ENCODE assay signal across 23 cellular contexts in the genomic region with DNA sequence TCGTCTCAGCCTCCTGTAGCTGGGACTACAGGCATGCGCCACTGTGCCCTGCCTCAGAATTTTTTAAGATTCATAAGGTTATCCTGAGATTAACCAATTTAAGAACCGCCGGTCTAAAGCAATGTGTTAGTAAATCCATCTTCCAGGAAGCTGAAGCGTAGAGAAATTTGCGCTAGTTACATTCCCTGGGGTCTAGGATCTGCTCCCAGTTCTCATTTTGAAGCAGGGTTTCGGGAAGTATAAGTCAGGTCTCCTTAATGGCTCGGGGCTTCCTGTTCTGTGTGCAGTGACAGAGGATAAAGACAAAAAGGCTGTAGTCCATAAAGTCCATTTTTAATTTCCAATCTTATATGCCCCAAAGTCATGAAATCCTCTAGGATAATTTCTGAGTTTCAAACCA.
A peak's percentile ranks its signal among the peaks of the same experiment; 100 is the strongest.
DNase-seq lines count a peak whose midpoint lies in the region; ATAC-seq and TF ChIP-seq lines count a peak whose summit lies in the region.
"Had no signal": no experiment of that assay in that cellular context is flagged by ENCODE, and none has a peak within 500 bp of the region (broad histone marks: within the 10 kb centered on the region; RNA-seq: fewer than 3 reads in every experiment).

No MANE protein-coding gene starts in this region.

- H3K4me1 Mint-ChIP-seq in brain (peaks cover 55% of the 10 kb centered on the region), neural progenitor cell (peaks cover 45% of the 10 kb centered on the region)
- H3K4me1 Mint-ChIP-seq in effector memory CD8-positive, alpha-beta T cell (ENCODE audit: low read depth in 2 of 2) = no peaks in the 10 kb centered on the region
- no peaks in the 10 kb centered on the region for H3K4me1 Mint-ChIP-seq in activated CD4-positive, alpha-beta T cell treated with anti-CD3 and anti-CD28 coated beads, Interleukin-2, amount 10 ng/mL, durations not matched to agents 7 days and 5 days
- H3K4me1 Mint-ChIP-seq: activated CD4-positive, alpha-beta memory T cell treated with anti-CD3 and anti-CD28 coated beads, Interleukin-2, amount 10 ng/mL, durations not matched to agents 7 days and 5 days; CD4-positive, alpha-beta memory T cell had no signal

- DNase-seq in Kasumi-1 (lab: John Stamatoyannopoulos, UW) = peak; percentile 29 to 31
- no peak for DNase-seq in neural progenitor cell (ENCODE audit: low spot score)
- DNase-seq in NCI-H524 (lab: John Stamatoyannopoulos, UW) = no peak
- DNase-seq in effector memory CD8-positive, alpha-beta T cell = no peak
- no peak for DNase-seq in activated CD4-positive, alpha-beta T cell treated with anti-CD3 and anti-CD28 coated beads, Interleukin-2, amount 10 ng/mL, durations not matched to agents 7 days and 5 days
- DNase-seq: activated CD4-positive, alpha-beta memory T cell treated with anti-CD3 and anti-CD28 coated beads, Interleukin-2, amount 10 ng/mL, durations not matched to agents 7 days and 5 days; activated effector memory CD4-positive, alpha-beta T cell treated with Interleukin-2 at 50 U/mL for 16 hours; brain microvascular endothelial cell; CD4-positive, alpha-beta memory T cell; DMS79; kidney glomerular epithelial cell; naive thymus-derived CD4-positive, alpha-beta T cell; NCI-H1092 treated with DMSO at 0.1 percent for 48 hours; NCI-H2029; NCI-H510A; NK-92 treated with Interleukin-12 subunit alpha and Interleukin-12 subunit beta, amount 100 ng/mL, for 24 hours; ovary; Peyer's patch had no signal

- H3F3A ChIP-seq in neural progenitor cell (ENCODE audit: low read depth) = no peaks in the 10 kb centered on the region

- POLR2A ChIA-PET in activated CD4-positive, alpha-beta T cell treated with anti-CD3 and anti-CD28 coated beads, Interleukin-2, amount 10 ng/mL, durations not matched to agents 7 days and 5 days (lab: Charles Lee) = interaction anchor here (0.6 kb wide), 2 partner anchors 246 to 382 kb away, joined by 3 read pairs; no protein-coding TSS in a partner anchor

- CTCF ChIA-PET in activated CD4-positive, alpha-beta T cell treated with anti-CD3 and anti-CD28 coated beads, Interleukin-2, amount 10 ng/mL, durations not matched to agents 7 days and 5 days (lab: Charles Lee) = no interaction called here

- peaks cover 13 to 30% (median 20%) of the 10 kb centered on the region in 5 experiments for H3K9me3 Mint-ChIP-seq in brain
- H3K9me3 Mint-ChIP-seq in neural progenitor cell = peaks cover 27% of the 10 kb centered on the region
- H3K9me3 Mint-ChIP-seq in effector memory CD8-positive, alpha-beta T cell = no peaks in the 10 kb centered on the region
- H3K9me3 Mint-ChIP-seq in activated CD4-positive, alpha-beta T cell treated with anti-CD3 and anti-CD28 coated beads, Interleukin-2, amount 10 ng/mL, durations not matched to agents 7 days and 5 days = no peaks in the 10 kb centered on the region
- H3K9me3 Mint-ChIP-seq: activated CD4-positive, alpha-beta memory T cell treated with anti-CD3 and anti-CD28 coated beads, Interleukin-2, amount 10 ng/mL, durations not matched to agents 7 days and 5 days; memory B cell had no signal

- H3K27me3 Mint-ChIP-seq in brain = peaks cover 3% of the 10 kb centered on the region
- H3K27me3 Mint-ChIP-seq in neural progenitor cell (ENCODE audit: insufficient read depth, low read depth) = no peaks in the 10 kb centered on the region
- no peaks in the 10 kb centered on the region for H3K27me3 Mint-ChIP-seq in effector memory CD8-positive, alpha-beta T cell
- peaks cover 2% of the 10 kb centered on the region for H3K27me3 Mint-ChIP-seq in activated CD4-positive, alpha-beta T cell treated with anti-CD3 and anti-CD28 coated beads, Interleukin-2, amount 10 ng/mL, durations not matched to agents 7 days and 5 days
- H3K27me3 Mint-ChIP-seq: activated CD4-positive, alpha-beta memory T cell treated with anti-CD3 and anti-CD28 coated beads, Interleukin-2, amount 10 ng/mL, durations not matched to agents 7 days and 5 days; memory B cell had no signal

- H3K36me3 ChIP-seq in BLaER1 treated with 17β-estradiol and CSF1 and Interleukin-3, amounts not matched to agents 10 nM and 100 nM = peaks cover 0 to 35% (median 30%) of the 10 kb centered on the region in 11 experiments; a peak in 13 of 22 replicates
- no peaks in the 10 kb centered on the region for H3K36me3 ChIP-seq in neural progenitor cell
- H3K36me3 ChIP-seq: brain microvascular endothelial cell, ovary, Peyer's patch had no signal

- H3K9ac ChIP-seq in BLaER1 treated with 17β-estradiol and CSF1 and Interleukin-3, amounts not matched to agents 10 nM and 100 nM = peak overlapping the region in 9 of 11 experiments; percentile 0 to 63 (median 51); a peak in 15 of 22 replicates
- H3K9ac ChIP-seq in neural progenitor cell = no peak overlapping the region
- H3K9ac ChIP-seq: KMS-11 had no signal

- no peak for ATAC-seq in effector memory CD8-positive, alpha-beta T cell (replicated peaks)
- ATAC-seq: naive thymus-derived CD4-positive, alpha-beta T cell; sciatic nerve had no signal

- peaks cover 15% of the 10 kb centered on the region for H3K79me2 ChIP-seq in neural progenitor cell (ENCODE audit: low read depth)

- peak overlapping the region in 8 of 11 experiments; percentile 59 to 90 (median 82); a peak in 16 of 22 replicates for H3K27ac ChIP-seq in BLaER1 treated with 17β-estradiol and CSF1 and Interleukin-3, amounts not matched to agents 10 nM and 100 nM
- no peak overlapping the region for H3K27ac ChIP-seq in neural progenitor cell
- H3K27ac ChIP-seq: brain microvascular endothelial cell, KMS-11, ovary, Peyer's patch had no signal

- H3K36me3 Mint-ChIP-seq in brain (peaks cover 30% of the 10 kb centered on the region), neural progenitor cell (peaks cover 28% of the 10 kb centered on the region)
- H3K36me3 Mint-ChIP-seq in effector memory CD8-positive, alpha-beta T cell (ENCODE audit: insufficient read depth) = no peaks in the 10 kb centered on the region
- no peaks in the 10 kb centered on the region for H3K36me3 Mint-ChIP-seq in activated CD4-positive, alpha-beta T cell treated with anti-CD3 and anti-CD28 coated beads, Interleukin-2, amount 10 ng/mL, durations not matched to agents 7 days and 5 days (ENCODE audit: low read depth)
- H3K36me3 Mint-ChIP-seq: CD4-positive, alpha-beta memory T cell; memory B cell had no signal

- H3K4me1 ChIP-seq in BLaER1 treated with 17β-estradiol and CSF1 and Interleukin-3, amounts not matched to agents 10 nM and 100 nM = peaks cover 47 to 73% (median 59%) of the 10 kb centered on the region in 10 experiments
- peaks cover 24% of the 10 kb centered on the region for H3K4me1 ChIP-seq in neural progenitor cell
- H3K4me1 ChIP-seq: Peyer's patch had no signal

- H3K4me3 ChIP-seq in BLaER1 treated with 17β-estradiol and CSF1 and Interleukin-3, amounts not matched to agents 10 nM and 100 nM = peak overlapping the region in 2 of 10 experiments; percentile 21 to 65; a peak in 2 of 20 replicates
- no peak overlapping the region for H3K4me3 ChIP-seq in neural progenitor cell
- H3K4me3 ChIP-seq: ovary, Peyer's patch had no signal

- H3K4me3 Mint-ChIP-seq in brain = peak overlapping the region in 2 of 5 experiments; percentile 16 to 39
- no peak overlapping the region for H3K4me3 Mint-ChIP-seq in neural progenitor cell
- H3K4me3 Mint-ChIP-seq in effector memory CD8-positive, alpha-beta T cell = no peak overlapping the region
- H3K4me3 Mint-ChIP-seq in activated CD4-positive, alpha-beta T cell treated with anti-CD3 and anti-CD28 coated beads, Interleukin-2, amount 10 ng/mL, durations not matched to agents 7 days and 5 days = no peak overlapping the region
- H3K4me3 Mint-ChIP-seq: activated CD4-positive, alpha-beta memory T cell treated with anti-CD3 and anti-CD28 coated beads, Interleukin-2, amount 10 ng/mL, durations not matched to agents 7 days and 5 days; CD4-positive, alpha-beta memory T cell; memory B cell; naive thymus-derived CD4-positive, alpha-beta T cell had no signal

- H3K4me2 ChIP-seq in BLaER1 treated with 17β-estradiol and CSF1 and Interleukin-3, amounts not matched to agents 10 nM and 100 nM = peak overlapping the region; percentile 65 to 96 (median 82)
- no peak overlapping the region for H3K4me2 ChIP-seq in neural progenitor cell
- H3K4me2 ChIP-seq: KMS-11 had no signal

- peaks cover 0 to 31% (median 21%) of the 10 kb centered on the region in 11 experiments; a peak in 16 of 22 replicates for H3K9me3 ChIP-seq in BLaER1 treated with 17β-estradiol and CSF1 and Interleukin-3, amounts not matched to agents 10 nM and 100 nM (replicated peaks in 1 of 11)
- H3K9me3 ChIP-seq in neural progenitor cell (ENCODE audit: low read depth) = no peaks in the 10 kb centered on the region
- H3K9me3 ChIP-seq: ovary, Peyer's patch had no signal

- H3K27me3 ChIP-seq in BLaER1 treated with 17β-estradiol and CSF1 and Interleukin-3, amounts not matched to agents 10 nM and 100 nM = no peaks in the 10 kb centered on the region
- H3K27me3 ChIP-seq in neural progenitor cell = no peaks in the 10 kb centered on the region
- H3K27me3 ChIP-seq: brain microvascular endothelial cell, ovary, Peyer's patch had no signal

- H4K20me1 ChIP-seq in BLaER1 treated with 17β-estradiol and CSF1 and Interleukin-3, amounts not matched to agents 10 nM and 100 nM = no peaks in the 10 kb centered on the region
- no peaks in the 10 kb centered on the region for H4K20me1 ChIP-seq in neural progenitor cell (ENCODE audit: low read depth)

- no peak overlapping the region for H2AFZ ChIP-seq in neural progenitor cell (replicated peaks)

- peak overlapping the region; percentile 73 to 95 (median 91) for H3K27ac Mint-ChIP-seq in brain
- peak overlapping the region; percentile 42 for H3K27ac Mint-ChIP-seq in neural progenitor cell
- no peak overlapping the region for H3K27ac Mint-ChIP-seq in effector memory CD8-positive, alpha-beta T cell
- H3K27ac Mint-ChIP-seq in activated CD4-positive, alpha-beta T cell treated with anti-CD3 and anti-CD28 coated beads, Interleukin-2, amount 10 ng/mL, durations not matched to agents 7 days and 5 days = no peak overlapping the region
- H3K27ac Mint-ChIP-seq: activated CD4-positive, alpha-beta memory T cell treated with anti-CD3 and anti-CD28 coated beads, Interleukin-2, amount 10 ng/mL, durations not matched to agents 7 days and 5 days; CD4-positive, alpha-beta memory T cell; memory B cell; naive thymus-derived CD4-positive, alpha-beta T cell had no signal

- TF ChIP-seq CTCF in brain (conservative IDR thresholded peaks at IDR 0.05) (no peak), neural progenitor cell (IDR thresholded peaks at IDR 0.05) (no peak)

Comparison
In these comparisons a context has a peak if more than half of its experiments do, and no peak if none do; other contexts are left out.
1. DNase-seq: peak in Kasumi-1 (2 of 2); none in neural progenitor cell (single experiment), NCI-H524 (0 of 2), effector memory CD8-positive, alpha-beta T cell (0 of 3) and activated CD4-positive, alpha-beta T cell treated with anti-CD3 and anti-CD28 coated beads, Interleukin-2, amount 10 ng/mL, durations not matched to agents 7 days and 5 days (single experiment).
2. H3K27ac Mint-ChIP-seq: peak in brain (5 of 5) and neural progenitor cell (single experiment); none in effector memory CD8-positive, alpha-beta T cell (0 of 2) and activated CD4-positive, alpha-beta T cell treated with anti-CD3 and anti-CD28 coated beads, Interleukin-2, amount 10 ng/mL, durations not matched to agents 7 days and 5 days (single experiment).